ENCODE assay signal across 13 cellular contexts in genomic region chr1:2135866-2136265, GRCh38. TPM values are rescaled to one million over a fixed set of nuclear protein-coding genes. Genes with fewer than 3 reads are reported as not detected.
DNase-seq lines count a peak whose midpoint lies in the region; ATAC-seq, FAIRE-seq and TF ChIP-seq lines count a peak whose summit lies in the region.
"Had no signal": no experiment of that assay in that cellular context is flagged by ENCODE, and none has a peak within 500 bp of the region (broad histone marks: within the 10 kb centered on the region; RNA-seq: fewer than 3 reads in every experiment).

No MANE protein-coding gene starts in this region.

- no peaks in the 10 kb centered on the region for H4K20me1 ChIP-seq in HCT116 (ENCODE audit: insufficient read depth)
- H4K20me1 ChIP-seq in astrocyte (ENCODE audit: insufficient read depth, low read length) = no peaks in the 10 kb centered on the region

- H3K9me3 ChIP-seq in HCT116 (ENCODE audit: control insufficient read depth in 1 of 2, insufficient read depth in 1 of 2, low read depth in 1 of 2, low read length in 2 of 2) = no peaks in the 10 kb centered on the region
- no peaks in the 10 kb centered on the region for H3K9me3 ChIP-seq in astrocyte (ENCODE audit: insufficient read depth, low read depth, low read length)
- no peaks in the 10 kb centered on the region for H3K9me3 ChIP-seq in left lung
- no peaks in the 10 kb centered on the region for H3K9me3 ChIP-seq in spleen

- intact Hi-C loops in HCT116 (cut with micrococcal nuclease) = no loop called here
- intact Hi-C loops in left lung (cut with DNase I) = no loop called here
- intact Hi-C loops in spleen (cut with DNase I; ENCODE audit: low total_unique reads) = no loop called here

- H3K27ac Mint-ChIP-seq in astrocyte (ENCODE audit: unreplicated experiment) = peak overlapping the region; percentile 87

- no peaks in the 10 kb centered on the region for H3K9me3 Mint-ChIP-seq in astrocyte (ENCODE audit: unreplicated experiment)
- H3K9me3 Mint-ChIP-seq: activated naive CD4-positive, alpha-beta T cell treated with anti-CD3 and anti-CD28 coated beads, Interleukin-2, amount 50 U/mL, for 72 hours; naive B cell had no signal

- TF ChIP-seq RAD21 in HCT116 (IDR thresholded peaks at IDR 0.05; ENCODE audit: low read depth) = no peak

- H3K4me2 ChIP-seq in HCT116 (ENCODE audit: low read length) = 0 out of 2 replicates have a peak overlapping the region, but pooled peaks have one; percentile 27
- H3K4me2 ChIP-seq in astrocyte (ENCODE audit: low read length) = peak overlapping the region; percentile 60

- H3K27me3 ChIP-seq in HCT116 (ENCODE audit: insufficient read depth, low read length) (no peaks in the 10 kb centered on the region), astrocyte (ENCODE audit: insufficient read depth, low read length) (no peaks in the 10 kb centered on the region), left lung (no peaks in the 10 kb centered on the region), spleen (replicated peaks in 1 of 7) (no peaks in the 10 kb centered on the region)

- peaks cover 1% of the 10 kb centered on the region for H3K27me3 Mint-ChIP-seq in astrocyte (ENCODE audit: low read depth, unreplicated experiment)
- H3K27me3 Mint-ChIP-seq: naive B cell had no signal

- DNase-seq in HCT116 (ENCODE audit: low read depth, low spot score) = no peak
- no peak for DNase-seq in astrocyte (ENCODE audit: low read depth)
- peak; percentile 33 to 69 for DNase-seq in left lung
- peak; percentile 77 for DNase-seq in spleen
- no peak for DNase-seq in germinal center (ENCODE audit: low spot score)
- DNase-seq in NCI-H1930 (lab: John Stamatoyannopoulos, UW) = no peak
- DNase-seq in NK-92 treated with Interleukin-12 subunit alpha and Interleukin-12 subunit beta, amount 100 ng/mL, for 24 hours (lab: John Stamatoyannopoulos, UW) = no peak
- DNase-seq in iPS-NIHi11 (ENCODE audit: low spot score) = no peak
- DNase-seq: activated CD4-positive, alpha-beta T cell treated with anti-CD3 and anti-CD28 coated beads, Interleukin-2, amount 50 U/mL, for 48 hours; naive B cell; NCI-H1105 treated with DMSO at 0.1 percent for 48 hours; NCI-H82 had no signal

- RAD21 ChIA-PET in HCT116 (lab: Charles Lee; ENCODE audit: low non-redundant PET in 1 of 2, low total read pairs in 2 of 2, uncharacterized antibody in 2 of 2, unreplicated experiment in 2 of 2) = no interaction called here

- CTCF ChIA-PET in HCT116 (lab: Charles Lee) = no interaction called here

- H3K9me2 ChIP-seq in HCT116 (ENCODE audit: insufficient read depth) = no peaks in the 10 kb centered on the region

- no peak overlapping the region for H3K4me3 ChIP-seq in HCT116 (replicated peaks in 1 of 2; ENCODE audit: low read depth in 1 of 2, low read length in 2 of 2)
- no peak overlapping the region for H3K4me3 ChIP-seq in astrocyte (ENCODE audit: insufficient read depth, low read depth, low read length)
- H3K4me3 ChIP-seq in left lung = no peak overlapping the region
- no peak overlapping the region for H3K4me3 ChIP-seq in spleen

- no peak overlapping the region for H2AFZ ChIP-seq in HCT116 (ENCODE audit: low read depth, low read length, poor library complexity, severe bottlenecking)
- H2AFZ ChIP-seq in astrocyte (ENCODE audit: low read depth, low read length) = peak overlapping the region; percentile 57

- peaks cover 28% of the 10 kb centered on the region for H3K4me1 Mint-ChIP-seq in astrocyte (ENCODE audit: low read depth, unreplicated experiment)

- H3K4me1 ChIP-seq in HCT116 (ENCODE audit: control insufficient read depth in 1 of 2, insufficient read depth in 2 of 2, low read length in 2 of 2) = peaks cover 28 to 68% of the 10 kb centered on the region in 2 experiments
- peaks cover 32% of the 10 kb centered on the region for H3K4me1 ChIP-seq in astrocyte (ENCODE audit: insufficient read depth, low read length)
- peaks cover 24 to 59% of the 10 kb centered on the region in 2 donors for H3K4me1 ChIP-seq in left lung
- H3K4me1 ChIP-seq in spleen = peaks cover 11 to 41% (median 26%) of the 10 kb centered on the region in 6 donors

- TF ChIP-seq CTCF in HCT116 (IDR thresholded peaks at IDR 0.05 in 2 of 3, conservative IDR thresholded peaks at IDR 0.05 in 1 of 3; ENCODE audit: borderline replicate concordance in 1 of 3, insufficient read depth in 1 of 3, low read depth in 2 of 3, low read length in 2 of 3) = no peak
- TF ChIP-seq CTCF in astrocyte (IDR thresholded peaks at IDR 0.05; ENCODE audit: insufficient read depth, low read depth, low read length) = no peak
- no peak for TF ChIP-seq CTCF in left lung (IDR thresholded peaks at IDR 0.05)
- TF ChIP-seq CTCF in spleen (IDR thresholded peaks at IDR 0.05 in 8 of 11, conservative IDR thresholded peaks at IDR 0.05 in 3 of 11) = no peak

- TF ChIP-seq POLR2A in HCT116 (IDR thresholded peaks at IDR 0.05; ENCODE audit: borderline replicate concordance, extremely low read depth, insufficient read depth, insufficient read length) = no peak
- no peak for TF ChIP-seq POLR2A in spleen (IDR thresholded peaks at IDR 0.05)

- no peak overlapping the region for H3K4me3 Mint-ChIP-seq in astrocyte (ENCODE audit: unreplicated experiment)

- H3K36me3 ChIP-seq in HCT116 (ENCODE audit: control insufficient read depth in 1 of 2, insufficient read depth in 2 of 2, low read length in 2 of 2) = no peaks in the 10 kb centered on the region
- H3K36me3 ChIP-seq in astrocyte (ENCODE audit: insufficient read depth, low read length) = no peaks in the 10 kb centered on the region
- no peaks in the 10 kb centered on the region for H3K36me3 ChIP-seq in left lung
- H3K36me3 ChIP-seq in spleen = peaks cover 0 to 36% (median 0%) of the 10 kb centered on the region in 6 donors

- ATAC-seq in HCT116 (no peak), left lung (no peak)
- ATAC-seq: activated naive CD4-positive, alpha-beta T cell treated with anti-CD3 and anti-CD28 coated beads, Interleukin-2, amount 50 U/mL, for 72 hours had no signal

- POLR2A ChIA-PET in HCT116 (lab: Charles Lee) = no interaction called here

- FAIRE-seq in astrocyte (lab: Jason Lieb, UNC) = no peak

- 90 to 99% (median 94%) methylated on average over 8 to 9 of the region's 9 CpGs for WGBS in spleen, 5 donors

- no peak overlapping the region for H3K27ac ChIP-seq in HCT116 (ENCODE audit: low read depth, low read length)
- peak overlapping the region; percentile 43 for H3K27ac ChIP-seq in astrocyte (ENCODE audit: low read depth, low read length)
- H3K27ac ChIP-seq in left lung = peak overlapping the region; percentile 71 to 90
- peak overlapping the region in 3 of 8 donors; percentile 0 to 43 (median 27) for H3K27ac ChIP-seq in spleen

- H3K79me2 ChIP-seq in HCT116 (ENCODE audit: insufficient read depth, low read length) = peaks cover 9% of the 10 kb centered on the region; the same call in 1 of the 2 replicates
- no peaks in the 10 kb centered on the region for H3K79me2 ChIP-seq in astrocyte (ENCODE audit: insufficient read depth, low read length)

- H3K36me3 Mint-ChIP-seq in astrocyte (ENCODE audit: low read depth, unreplicated experiment) = peaks cover 11% of the 10 kb centered on the region
- H3K36me3 Mint-ChIP-seq: activated naive CD4-positive, alpha-beta T cell treated with anti-CD3 and anti-CD28 coated beads, Interleukin-2, amount 50 U/mL, for 72 hours; naive B cell had no signal

- no TSS peak for BruUV-seq in HCT116 (replicated peaks; lab: Mats Ljungman, UMichigan)

- H3K9ac ChIP-seq in HCT116 (ENCODE audit: low read length) (peak overlapping the region; percentile 17; the same call in 1 of the 2 replicates), astrocyte (ENCODE audit: low read length) (peak overlapping the region; percentile 73)

TF ChIP-seq in HCT116, 20 proteins besides CTCF, POLR2A, EP300 and RAD21:
- TF ChIP-seq REST (IDR thresholded peaks at IDR 0.05; ENCODE audit: low read depth) = no peak
- no peak for TF ChIP-seq MAX (IDR thresholded peaks at IDR 0.05)
- TF ChIP-seq ATF3 (IDR thresholded peaks at IDR 0.05) = no peak

RNA-seq across cellular contexts. Expression of gene FAAP20, which starts 58.7 kb away (rescaled TPM):
- total RNA-seq in HCT116 (2021; ENCODE audit: unreplicated experiment) = 112 TPM
- 50.0 and 53.3 TPM in 2 replicates for polyA plus RNA-seq in HCT116 (2012)
- 114 and 124 TPM in 2 replicates for total RNA-seq in astrocyte
- total RNA-seq in left lung = 10 to 100 TPM; 51.6 to 69.7 TPM
- total RNA-seq in spleen = 10 to 100 TPM; 20.6 to 64.0 (median 46.6) TPM
- polyA plus RNA-seq in spleen = 100 to 1,000 TPM in 1 of 3 donors, 10 to 100 TPM in 2; 66.8 to 113 (median 94.1) TPM

Comparison
In these comparisons a context has a peak if more than half of its experiments do, and no peak if none do; other contexts are left out.
1. DNase-seq: peak in left lung (2 of 2) and spleen (single experiment); none in HCT116 (single experiment), astrocyte (single experiment), germinal center (single experiment), NCI-H1930 (0 of 2), NK-92 treated with Interleukin-12 subunit alpha and Interleukin-12 subunit beta, amount 100 ng/mL, for 24 hours (single experiment) and iPS-NIHi11 (single experiment).